In genomic region chr22:27919943-27920755, GRCh38 we compare ENCODE assay signal across 8 cellular contexts. TPM values are rescaled to one million over a fixed set of nuclear protein-coding genes. Genes with fewer than 3 reads are reported as not detected.
DNase-seq lines count a peak whose midpoint lies in the region; ATAC-seq and TF ChIP-seq lines count a peak whose summit lies in the region.

No MANE protein-coding gene starts in this region.

- ATAC-seq in GM21786 (IDR thresholded peaks at IDR 0.05; ENCODE audit: unreplicated experiment): peak; percentile 35
- peak; percentile 43 to 46 for ATAC-seq in activated naive CD4-positive, alpha-beta T cell treated with anti-CD3 and anti-CD28 coated beads, Interleukin-2, amount 50 U/mL, for 72 hours
- ATAC-seq in heart left ventricle: peak; percentile 51 to 63 (median 56)
- no peak for ATAC-seq in HG03469 (IDR thresholded peaks at IDR 0.05; ENCODE audit: unreplicated experiment)

- H2BK5ac ChIP-seq in trophoblast cell (ENCODE audit: low read depth, low read length, poor library complexity): peak overlapping the region; percentile 84

- H4K8ac ChIP-seq in trophoblast cell (ENCODE audit: low read depth, low read length): peak overlapping the region; percentile 87

- H3K79me1 ChIP-seq in trophoblast cell (ENCODE audit: low read length): peaks cover 10% of the 10 kb centered on the region

- 26% methylated on average over 9 to 12 of the region's 12 CpGs for WGBS in heart left ventricle, 4 donors
- no CpG with 5 or more reads among the region's 12 CpGs for WGBS in trophoblast cell (ENCODE audit: extremely low coverage, insufficient coverage, insufficient read length)

- H3K4me3 ChIP-seq in heart left ventricle: peak overlapping the region; percentile 73 to 99 (median 90)
- peak overlapping the region; percentile 76 for H3K4me3 ChIP-seq in trophoblast cell (ENCODE audit: low read depth, low read length)

- H3K36me3 ChIP-seq in heart left ventricle (peaks cover 0 to 16% (median 6%) of the 10 kb centered on the region in 9 donors), trophoblast cell (ENCODE audit: control insufficient read depth in 1 of 2, insufficient read depth in 2 of 2, low read length in 2 of 2) (peaks cover 4 to 6% of the 10 kb centered on the region in 2 experiments)

- H3K36me3 Mint-ChIP-seq in activated naive CD4-positive, alpha-beta T cell treated with anti-CD3 and anti-CD28 coated beads, Interleukin-2, amount 50 U/mL, for 72 hours: peaks cover 17 to 40% of the 10 kb centered on the region in 2 donors

- H3K9ac ChIP-seq in trophoblast cell (ENCODE audit: low read length): peak overlapping the region; percentile 82

- peak overlapping the region; percentile 66 for H2AFZ ChIP-seq in trophoblast cell (ENCODE audit: insufficient read depth, low read length, poor library complexity)

- peaks cover under 1 to 49% (median 42%) of the 10 kb centered on the region in 12 donors for H3K4me1 ChIP-seq in heart left ventricle
- H3K4me1 ChIP-seq in trophoblast cell (ENCODE audit: control insufficient read depth in 1 of 2, insufficient read depth in 2 of 2, low read length in 2 of 2): peaks cover 0 to 2% of the 10 kb centered on the region in 2 experiments

- H3K27me3 ChIP-seq in heart left ventricle: peaks cover 0 to 3% (median 0%) of the 10 kb centered on the region in 9 donors
- H3K27me3 ChIP-seq in trophoblast cell (ENCODE audit: insufficient read depth, low read length): no peaks in the 10 kb centered on the region

- H3K18ac ChIP-seq in trophoblast cell (ENCODE audit: low read length): peak overlapping the region; percentile 87

- DNase-seq in DMS79 treated with DMSO at 0.1 percent for 48 hours (lab: John Stamatoyannopoulos, UW) (peak; percentile 35), DMS79 (lab: John Stamatoyannopoulos, UW) (no peak), Kasumi-1 (lab: John Stamatoyannopoulos, UW) (peak; percentile 49 to 54), heart left ventricle (peak in 3 of 5 donors; percentile 31 to 48 (median 42)), trophoblast cell (peak; percentile 27 to 58)
- DNase-seq in activated naive CD4-positive, alpha-beta T cell treated with anti-CD3 and anti-CD28 coated beads, Interleukin-2, amount 50 U/mL, for 72 hours (ENCODE audit: low spot score in 2 of 2): no peak

- TF ChIP-seq POLR2A in heart left ventricle (IDR thresholded peaks at IDR 0.05): no peak

- H3K4ac ChIP-seq in trophoblast cell (ENCODE audit: low read depth, low read length): peak overlapping the region; percentile 80

- H3K9me3 Mint-ChIP-seq in activated naive CD4-positive, alpha-beta T cell treated with anti-CD3 and anti-CD28 coated beads, Interleukin-2, amount 50 U/mL, for 72 hours: no peaks in the 10 kb centered on the region

- H2BK12ac ChIP-seq in trophoblast cell (ENCODE audit: low read length): peak overlapping the region; percentile 64

- H3K23ac ChIP-seq in trophoblast cell (ENCODE audit: low read length): no peak overlapping the region

- peak overlapping the region; percentile 85 for H3K14ac ChIP-seq in trophoblast cell (ENCODE audit: low read length)

- peak overlapping the region; percentile 36 for H2AK5ac ChIP-seq in trophoblast cell (ENCODE audit: low read length)

- intact Hi-C loops in heart left ventricle (cut with DNase I): loop anchor here in 7 of 10 donors (1.0 to 10.0 kb wide), 7 partner anchors 31 to 75 kb away; no protein-coding TSS in a partner anchor

- H4K91ac ChIP-seq in trophoblast cell (ENCODE audit: low read depth, low read length): peak overlapping the region; percentile 89

- H3K27ac ChIP-seq in heart left ventricle (peak overlapping the region; percentile 93 to 100 (median 96)), trophoblast cell (ENCODE audit: low read depth, low read length) (peak overlapping the region; percentile 95)

- H3K4me2 ChIP-seq in trophoblast cell (ENCODE audit: low read length): peak overlapping the region; percentile 78

- H3K9me3 ChIP-seq in heart left ventricle (no peaks in the 10 kb centered on the region), trophoblast cell (ENCODE audit: insufficient read depth, low read depth, low read length) (no peaks in the 10 kb centered on the region)

- peak overlapping the region; percentile 99 for H3K27ac Mint-ChIP-seq in activated naive CD4-positive, alpha-beta T cell treated with anti-CD3 and anti-CD28 coated beads, Interleukin-2, amount 50 U/mL, for 72 hours

- H3K79me2 ChIP-seq in trophoblast cell (ENCODE audit: control insufficient read depth, insufficient read depth, low read length, poor library complexity): peaks cover 15% of the 10 kb centered on the region

- peak overlapping the region; percentile 89 for H2BK120ac ChIP-seq in trophoblast cell (ENCODE audit: insufficient read depth, low read length, poor library complexity)

- peak overlapping the region; percentile 55 for H4K12ac ChIP-seq in trophoblast cell (ENCODE audit: low read depth, low read length)

- peak in 4 of 12 donors; percentile 24 to 37 (median 34) for TF ChIP-seq CTCF in heart left ventricle (IDR thresholded peaks at IDR 0.05)

RNA-seq across cellular contexts. Expression of gene PITPNB, which starts 1.1 kb away (rescaled TPM):
- 100 to 1,000 TPM in 1 of 2 donors, 10 to 100 TPM in 1; 83.4 to 105 TPM for total RNA-seq in activated naive CD4-positive, alpha-beta T cell treated with anti-CD3 and anti-CD28 coated beads, Interleukin-2, amount 50 U/mL, for 72 hours
- total RNA-seq in heart left ventricle: 10 to 100 TPM; 20.8 to 84.7 (median 63.1) TPM
- polyA plus RNA-seq in heart left ventricle: 10 to 100 TPM; 13.6 to 32.3 TPM
- polyA plus RNA-seq in trophoblast cell (2013): 109 and 112 TPM in 2 replicates

Comparison
In these comparisons a context has a peak if more than half of its experiments do, and no peak if none do; other contexts are left out.
1. DNase-seq: peak in DMS79 treated with DMSO at 0.1 percent for 48 hours (single experiment), Kasumi-1 (2 of 2), heart left ventricle (3 of 5) and trophoblast cell (2 of 2); none in DMS79 (single experiment) and activated naive CD4-positive, alpha-beta T cell treated with anti-CD3 and anti-CD28 coated beads, Interleukin-2, amount 50 U/mL, for 72 hours (0 of 2).